ENCODE assay signal across 20 cellular contexts in genomic region chr3:99845335-99845734, GRCh38. TPM values are rescaled to one million over a fixed set of nuclear protein-coding genes. Genes with fewer than 3 reads are reported as not detected.
A peak's percentile ranks its signal among the peaks of the same experiment; 100 is the strongest.
DNase-seq lines count a peak whose midpoint lies in the region; ATAC-seq, FAIRE-seq and TF ChIP-seq lines count a peak whose summit lies in the region.
"Had no signal": no experiment of that assay in that cellular context is flagged by ENCODE, and none has a peak within 500 bp of the region (broad histone marks: within the 10 kb centered on the region; RNA-seq: fewer than 3 reads in every experiment).

No MANE protein-coding gene starts in this region.

- no peak overlapping the region for H3K9ac ChIP-seq in skeletal muscle tissue (ENCODE audit: low read depth in 1 of 3, low read length in 3 of 3)

- peaks cover 4 to 18% (median 5%) of the 10 kb centered on the region in 3 donors for H3K36me3 ChIP-seq in skeletal muscle tissue (ENCODE audit: control insufficient read depth in 3 of 3, insufficient read depth in 3 of 3, low read length in 3 of 3)

- H3K27ac Mint-ChIP-seq in endothelial cell (ENCODE audit: unreplicated experiment), result peak overlapping the region; percentile 87
- H3K27ac Mint-ChIP-seq in activated CD4-positive, alpha-beta T cell treated with anti-CD3 and anti-CD28 coated beads, Interleukin-2, amount 10 ng/mL, durations not matched to agents 7 days and 5 days, result no peak overlapping the region
- H3K27ac Mint-ChIP-seq: activated CD4-positive, alpha-beta memory T cell treated with anti-CD3 and anti-CD28 coated beads for 36 hours; B cell had no signal

- H3K27ac ChIP-seq in skeletal muscle tissue (ENCODE audit: low read depth, low read length), result peak overlapping the region; percentile 73

- no peak for DNase-seq in GM12891 (ENCODE audit: insufficient read length, low spot score)
- peak; percentile 14 for DNase-seq in NOMO-1 treated with dmso at 0.1 percent for 144 hours (lab: John Stamatoyannopoulos, UW; ENCODE audit: unreplicated experiment)
- DNase-seq in endothelial cell (ENCODE audit: low spot score), result no peak
- DNase-seq in NCI-H1694 (lab: John Stamatoyannopoulos, UW), result no peak
- no peak for DNase-seq in activated CD4-positive, alpha-beta T cell treated with anti-CD3 and anti-CD28 coated beads, Interleukin-2, amount 10 ng/mL, durations not matched to agents 7 days and 5 days
- no peak for DNase-seq in NCI-H345 treated with DMSO at 0.1 percent for 48 hours (lab: John Stamatoyannopoulos, UW; ENCODE audit: unreplicated experiment)
- DNase-seq: activated CD4-positive, alpha-beta memory T cell treated with anti-CD3 and anti-CD28 coated beads for 36 hours; anterior cingulate cortex; DMS53; NCI-H1930; NCI-H69; SHP77 treated with DMSO at 0.1 percent for 48 hours; small intestine; stimulated activated naive CD8-positive, alpha-beta T cell treated with anti-CD3 and anti-CD28 coated beads, Interleukin-15, amount 100 ng/mL, for 72 hours; T1000 had no signal

- no peaks in the 10 kb centered on the region for H3K27me3 Mint-ChIP-seq in endothelial cell (ENCODE audit: unreplicated experiment)
- H3K27me3 Mint-ChIP-seq in activated CD4-positive, alpha-beta T cell treated with anti-CD3 and anti-CD28 coated beads, Interleukin-2, amount 10 ng/mL, durations not matched to agents 7 days and 5 days, result no peaks in the 10 kb centered on the region
- H3K27me3 Mint-ChIP-seq: activated CD4-positive, alpha-beta memory T cell treated with anti-CD3 and anti-CD28 coated beads for 36 hours; B cell; stimulated activated naive CD8-positive, alpha-beta T cell treated with anti-CD3 and anti-CD28 coated beads, Interleukin-15, amount 100 ng/mL, for 72 hours had no signal

- peaks cover 6% of the 10 kb centered on the region for H3K36me3 Mint-ChIP-seq in endothelial cell (ENCODE audit: low read depth, unreplicated experiment)
- H3K36me3 Mint-ChIP-seq in activated CD4-positive, alpha-beta T cell treated with anti-CD3 and anti-CD28 coated beads, Interleukin-2, amount 10 ng/mL, durations not matched to agents 7 days and 5 days (ENCODE audit: low read depth), result no peaks in the 10 kb centered on the region
- H3K36me3 Mint-ChIP-seq: activated CD4-positive, alpha-beta memory T cell treated with anti-CD3 and anti-CD28 coated beads for 36 hours had no signal

- no peak for FAIRE-seq in GM12891 (lab: Jason Lieb, UNC)
- FAIRE-seq: H54, small intestine had no signal

- ATAC-seq in HG03378 (IDR thresholded peaks at IDR 0.05; ENCODE audit: unreplicated experiment), result no peak
- ATAC-seq: stimulated activated naive CD8-positive, alpha-beta T cell treated with anti-CD3 and anti-CD28 coated beads, Interleukin-15, amount 100 ng/mL, for 72 hours had no signal

- TF ChIP-seq CTCF in endothelial cell (IDR thresholded peaks at IDR 0.05; ENCODE audit: unreplicated experiment), result no peak

- H3K4me3 ChIP-seq in skeletal muscle tissue (ENCODE audit: low read length in 3 of 3), result no peak overlapping the region

- H3K4me3 Mint-ChIP-seq in endothelial cell (ENCODE audit: unreplicated experiment), result no peak overlapping the region
- no peak overlapping the region for H3K4me3 Mint-ChIP-seq in activated CD4-positive, alpha-beta T cell treated with anti-CD3 and anti-CD28 coated beads, Interleukin-2, amount 10 ng/mL, durations not matched to agents 7 days and 5 days
- H3K4me3 Mint-ChIP-seq: activated CD4-positive, alpha-beta memory T cell treated with anti-CD3 and anti-CD28 coated beads for 36 hours; B cell; stimulated activated naive CD8-positive, alpha-beta T cell treated with anti-CD3 and anti-CD28 coated beads, Interleukin-15, amount 100 ng/mL, for 72 hours had no signal

- H3K27me3 ChIP-seq in skeletal muscle tissue (ENCODE audit: control insufficient read depth in 3 of 3, insufficient read depth in 3 of 3, low read length in 3 of 3), result no peaks in the 10 kb centered on the region

- no peaks in the 10 kb centered on the region for H3K9me3 ChIP-seq in skeletal muscle tissue (ENCODE audit: control insufficient read depth in 3 of 3, low read length in 3 of 3)

- H3K4me1 Mint-ChIP-seq in endothelial cell (ENCODE audit: unreplicated experiment), result peaks cover 32% of the 10 kb centered on the region
- H3K4me1 Mint-ChIP-seq in activated CD4-positive, alpha-beta T cell treated with anti-CD3 and anti-CD28 coated beads, Interleukin-2, amount 10 ng/mL, durations not matched to agents 7 days and 5 days, result peaks cover 4% of the 10 kb centered on the region

- CTCF ChIA-PET in activated CD4-positive, alpha-beta T cell treated with anti-CD3 and anti-CD28 coated beads, Interleukin-2, amount 10 ng/mL, durations not matched to agents 7 days and 5 days (lab: Charles Lee), result interaction anchor here (1.1 kb wide), 1 partner anchor 409 kb away, joined by 6 read pairs; no protein-coding TSS in a partner anchor

- no peaks in the 10 kb centered on the region for H3K9me3 Mint-ChIP-seq in endothelial cell (ENCODE audit: unreplicated experiment)
- no peaks in the 10 kb centered on the region for H3K9me3 Mint-ChIP-seq in activated CD4-positive, alpha-beta T cell treated with anti-CD3 and anti-CD28 coated beads, Interleukin-2, amount 10 ng/mL, durations not matched to agents 7 days and 5 days
- H3K9me3 Mint-ChIP-seq: activated CD4-positive, alpha-beta memory T cell treated with anti-CD3 and anti-CD28 coated beads for 36 hours; activated T-helper 2 cell treated with anti-CD3 and anti-CD28 coated beads, Interferon-gamma antibody, Interleukin-2, Interleukin-4, amounts not matched to agents 10 μg/mL and 5 μg/mL and 100 μg/mL, durations not matched to agents 14 hours and 24 hours and 36 hours; stimulated activated naive CD8-positive, alpha-beta T cell treated with anti-CD3 and anti-CD28 coated beads, Interleukin-15, amount 100 ng/mL, for 72 hours had no signal

- H3K4me1 ChIP-seq in skeletal muscle tissue (ENCODE audit: control insufficient read depth in 3 of 3, insufficient read depth in 3 of 3, low read length in 3 of 3), result peaks cover 14 to 26% (median 19%) of the 10 kb centered on the region in 3 donors

- POLR2A ChIA-PET in activated CD4-positive, alpha-beta T cell treated with anti-CD3 and anti-CD28 coated beads, Interleukin-2, amount 10 ng/mL, durations not matched to agents 7 days and 5 days (lab: Charles Lee), result no interaction called here

- no peak for TF ChIP-seq POLR2A in GM12891 (IDR thresholded peaks at IDR 0.05; ENCODE audit: low read depth, low read length)

TF ChIP-seq in GM12891, 5 proteins besides CTCF, POLR2A, EP300 and RAD21:
- TF ChIP-seq SPI1 (IDR thresholded peaks at IDR 0.05; ENCODE audit: low read depth, low read length), result peak; percentile 80
- TF ChIP-seq TAF1 (IDR thresholded peaks at IDR 0.05; ENCODE audit: low read depth, low read length), result no peak

RNA-seq across cellular contexts. Expression of gene CMSS1, which starts 27.7 kb away (rescaled TPM):
- 37.4 TPM for polyA plus RNA-seq in GM12891 (2012; ENCODE audit: low read depth, missing spikeins)
- total RNA-seq in endothelial cell (ENCODE audit: unreplicated experiment) (25.8 TPM), skeletal muscle tissue (8.4 TPM)
- total RNA-seq in activated CD4-positive, alpha-beta T cell treated with anti-CD3 and anti-CD28 coated beads, Interleukin-2, amount 10 ng/mL, durations not matched to agents 7 days and 5 days, result 10 to 100 TPM; 34.8 to 37.2 TPM
